24 cellular contexts compared by ENCODE assay signal in the genomic region with DNA sequence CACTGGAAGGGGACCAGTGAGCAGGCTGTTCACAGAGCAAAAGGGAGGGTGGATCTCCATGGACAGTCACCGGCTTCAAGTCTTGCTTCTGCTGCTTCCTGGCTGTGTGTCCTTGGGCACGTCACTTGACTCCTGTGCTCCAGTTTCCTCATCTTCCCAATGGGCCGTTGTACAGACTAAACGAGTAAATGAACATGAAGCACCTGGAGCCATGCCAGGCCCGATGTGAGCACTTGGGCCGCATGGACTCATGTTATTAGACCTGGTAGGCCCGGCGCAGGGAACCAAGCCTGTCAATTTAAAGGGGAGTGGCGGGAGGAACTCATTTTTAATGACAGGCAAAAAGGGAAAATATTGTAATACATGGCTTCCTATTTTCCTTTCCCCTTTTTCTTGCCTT.
DNase-seq lines count a peak whose midpoint lies in the region; ATAC-seq and TF ChIP-seq lines count a peak whose summit lies in the region.
"Had no signal": no experiment of that assay in that cellular context is flagged by ENCODE, and none has a peak within 500 bp of the region (broad histone marks: within the 10 kb centered on the region; RNA-seq: fewer than 3 reads in every experiment).

No MANE protein-coding gene starts in this region.

- intact Hi-C loops in dendritic cell treated with granulocyte-macrophage colony-stimulating factor and Interleukin-4, amounts not matched to agents 40 ng/mL and 50 ng/mL, for 4 days (cut with micrococcal nuclease), result loop anchor here (10.0 kb wide), 1 partner anchor 1054 kb away; no protein-coding TSS in a partner anchor

- no peaks in the 10 kb centered on the region for H3K9me3 Mint-ChIP-seq in dendritic cell treated with granulocyte-macrophage colony-stimulating factor and Interleukin-4, amounts not matched to agents 40 ng/mL and 50 ng/mL, for 4 days
- peaks cover 0 to 1% of the 10 kb centered on the region in 2 donors for H3K9me3 Mint-ChIP-seq in stimulated activated naive B cell treated with anti-CD40 and anti-IgM and Interleukin-4, amounts not matched to agents 10 μg/mL and 1 μg/mL and 100 μg/mL, for 72 hours
- H3K9me3 Mint-ChIP-seq: activated CD8-positive, alpha-beta T cell treated with anti-CD3 and anti-CD28 coated beads for 36 hours; activated T-helper 17 cell treated with anti-CD3 and anti-CD28 coated beads, Interleukin-2, amount 50 U/mL, for 72 hours had no signal

- TF ChIP-seq CTCF in GM10248 (IDR thresholded peaks at IDR 0.05; ENCODE audit: control extremely low read depth, extremely low read depth, low read depth, missing control alignments), result no peak

- peak; percentile 26 for DNase-seq in NCI-H345 (lab: John Stamatoyannopoulos, UW)
- DNase-seq in NCI-H345 treated with DMSO at 0.1 percent for 48 hours (lab: John Stamatoyannopoulos, UW; ENCODE audit: unreplicated experiment), result no peak
- DNase-seq in NCI-H2029 (lab: John Stamatoyannopoulos, UW), result peak; percentile 59
- no peak for DNase-seq in stimulated activated naive B cell treated with anti-CD40 and anti-IgM and Interleukin-4, amounts not matched to agents 10 μg/mL and 1 μg/mL and 100 μg/mL, for 72 hours
- DNase-seq in activated CD4-positive, alpha-beta T cell treated with anti-CD3 and anti-CD28 coated beads for 1 hour, result no peak
- DNase-seq in GM10248 (ENCODE audit: extremely low spot score), result no peak
- DNase-seq: activated CD4-positive, CD25-positive, alpha-beta regulatory T cell treated with anti-CD3 and anti-CD28 coated beads, Interleukin-2, amount 50 U/mL, for 72 hours; activated CD8-positive, alpha-beta T cell treated with anti-CD3 and anti-CD28 coated beads for 36 hours; activated naive CD8-positive, alpha-beta T cell treated with anti-CD3 and anti-CD28 coated beads for 36 hours; aorta; cortex of kidney; foreskin keratinocyte; GF-D8; IMR-90; mesendoderm; NCI-H2081; RPMI8226; SK-N-SH; stimulated activated CD4-positive, alpha-beta T cell treated with anti-CD3 and anti-CD28 coated beads, Interleukin-15, amount 100 ng/mL, for 24 hours; stimulated activated naive CD4-positive, alpha-beta T cell; T-helper 2 cell had no signal

- no peak for ATAC-seq in stimulated activated naive B cell treated with anti-CD40 and anti-IgM and Interleukin-4, amounts not matched to agents 10 μg/mL and 1 μg/mL and 100 μg/mL, for 72 hours (replicated peaks)
- ATAC-seq: activated CD8-positive, alpha-beta T cell treated with anti-CD3 and anti-CD28 coated beads for 36 hours; activated T-helper 17 cell treated with anti-CD3 and anti-CD28 coated beads, Interleukin-2, amount 50 U/mL, for 72 hours; foreskin keratinocyte had no signal

- CTCF ChIA-PET in GM10248 (lab: Yijun Ruan, JAX), result interaction anchor here (1.1 to 4.9 kb wide), 3 partner anchors 17 to 27 kb away, joined by 3 to 22 read pairs (median 3); no protein-coding TSS in a partner anchor

- POLR2A ChIA-PET in GM10248 (lab: Yijun Ruan, JAX), result no interaction called here

- H3K27ac Mint-ChIP-seq in dendritic cell treated with granulocyte-macrophage colony-stimulating factor and Interleukin-4, amounts not matched to agents 40 ng/mL and 50 ng/mL, for 4 days, result peak overlapping the region; percentile 77
- H3K27ac Mint-ChIP-seq in stimulated activated naive B cell treated with anti-CD40 and anti-IgM and Interleukin-4, amounts not matched to agents 10 μg/mL and 1 μg/mL and 100 μg/mL, for 72 hours, result peak overlapping the region; percentile 59
- H3K27ac Mint-ChIP-seq: activated CD8-positive, alpha-beta T cell treated with anti-CD3 and anti-CD28 coated beads for 36 hours; activated naive CD8-positive, alpha-beta T cell treated with anti-CD3 and anti-CD28 coated beads for 36 hours; activated T-helper 17 cell treated with anti-CD3 and anti-CD28 coated beads, Interleukin-2, amount 50 U/mL, for 72 hours; B cell had no signal

- H3K4me1 Mint-ChIP-seq in dendritic cell treated with granulocyte-macrophage colony-stimulating factor and Interleukin-4, amounts not matched to agents 40 ng/mL and 50 ng/mL, for 4 days (ENCODE audit: low read depth), result peaks cover 29% of the 10 kb centered on the region
- H3K4me1 Mint-ChIP-seq in stimulated activated naive B cell treated with anti-CD40 and anti-IgM and Interleukin-4, amounts not matched to agents 10 μg/mL and 1 μg/mL and 100 μg/mL, for 72 hours, result peaks cover under 1 to 2% of the 10 kb centered on the region in 2 donors
- H3K4me1 Mint-ChIP-seq: activated T-helper 17 cell treated with anti-CD3 and anti-CD28 coated beads, Interleukin-2, amount 50 U/mL, for 72 hours; B cell had no signal

- no peak overlapping the region for H3K4me3 Mint-ChIP-seq in dendritic cell treated with granulocyte-macrophage colony-stimulating factor and Interleukin-4, amounts not matched to agents 40 ng/mL and 50 ng/mL, for 4 days
- H3K4me3 Mint-ChIP-seq in stimulated activated naive B cell treated with anti-CD40 and anti-IgM and Interleukin-4, amounts not matched to agents 10 μg/mL and 1 μg/mL and 100 μg/mL, for 72 hours, result no peak overlapping the region
- H3K4me3 Mint-ChIP-seq: activated CD8-positive, alpha-beta T cell treated with anti-CD3 and anti-CD28 coated beads for 36 hours; activated naive CD8-positive, alpha-beta T cell treated with anti-CD3 and anti-CD28 coated beads for 36 hours; activated T-helper 17 cell treated with anti-CD3 and anti-CD28 coated beads, Interleukin-2, amount 50 U/mL, for 72 hours; B cell had no signal

- H3K36me3 Mint-ChIP-seq in dendritic cell treated with granulocyte-macrophage colony-stimulating factor and Interleukin-4, amounts not matched to agents 40 ng/mL and 50 ng/mL, for 4 days (ENCODE audit: low read depth), result peaks cover 27% of the 10 kb centered on the region
- peaks cover 37 to 58% of the 10 kb centered on the region in 2 donors for H3K36me3 Mint-ChIP-seq in stimulated activated naive B cell treated with anti-CD40 and anti-IgM and Interleukin-4, amounts not matched to agents 10 μg/mL and 1 μg/mL and 100 μg/mL, for 72 hours

- no peaks in the 10 kb centered on the region for H3K27me3 Mint-ChIP-seq in dendritic cell treated with granulocyte-macrophage colony-stimulating factor and Interleukin-4, amounts not matched to agents 40 ng/mL and 50 ng/mL, for 4 days
- H3K27me3 Mint-ChIP-seq in stimulated activated naive B cell treated with anti-CD40 and anti-IgM and Interleukin-4, amounts not matched to agents 10 μg/mL and 1 μg/mL and 100 μg/mL, for 72 hours, result peaks cover 0 to 3% of the 10 kb centered on the region in 2 donors
- H3K27me3 Mint-ChIP-seq: activated CD8-positive, alpha-beta T cell treated with anti-CD3 and anti-CD28 coated beads for 36 hours; activated naive CD8-positive, alpha-beta T cell treated with anti-CD3 and anti-CD28 coated beads for 36 hours; activated T-helper 17 cell treated with anti-CD3 and anti-CD28 coated beads, Interleukin-2, amount 50 U/mL, for 72 hours; B cell had no signal

Comparison
In these comparisons a context has a peak if more than half of its experiments do, and no peak if none do; other contexts are left out.
1. DNase-seq: peak in NCI-H345 (single experiment) and NCI-H2029 (single experiment); none in NCI-H345 treated with DMSO at 0.1 percent for 48 hours (single experiment), stimulated activated naive B cell treated with anti-CD40 and anti-IgM and Interleukin-4, amounts not matched to agents 10 μg/mL and 1 μg/mL and 100 μg/mL, for 72 hours (single experiment), activated CD4-positive, alpha-beta T cell treated with anti-CD3 and anti-CD28 coated beads for 1 hour (single experiment) and GM10248 (single experiment).